Comparison of ENCODE assay signal across 20 cellular contexts in genomic region chr16:46731691-46732555, GRCh38. TPM values are rescaled to one million over a fixed set of nuclear protein-coding genes. Genes with fewer than 3 reads are reported as not detected.
DNase-seq lines count a peak whose midpoint lies in the region; TF ChIP-seq lines count a peak whose summit lies in the region.
"Had no signal": no experiment of that assay in that cellular context is flagged by ENCODE, and none has a peak within 500 bp of the region (broad histone marks: within the 10 kb centered on the region; RNA-seq: fewer than 3 reads in every experiment).

No MANE protein-coding gene starts in this region.

- no peak for TF ChIP-seq EP300 in suprapubic skin (IDR thresholded peaks at IDR 0.05)

- WGBS in suprapubic skin, result 81% methylated on average over 14 of the region's 23 CpGs

- H3K9me3 ChIP-seq in right atrium auricular region (no peaks in the 10 kb centered on the region), suprapubic skin (no peaks in the 10 kb centered on the region)
- H3K9me3 ChIP-seq: gastroesophageal sphincter, sigmoid colon had no signal

- DNase-seq in SHP77 treated with DMSO at 0.1 percent for 48 hours (lab: John Stamatoyannopoulos, UW) (peak; percentile 42), epidermal melanocyte (ENCODE audit: insufficient read length, low spot score) (peak; percentile 26), right atrium auricular region (ENCODE audit: low spot score) (no peak), suprapubic skin (ENCODE audit: low spot score in 2 of 2) (peak; percentile 46 to 72), superior temporal gyrus (ENCODE audit: extremely low spot score) (no peak), T-helper 2 cell (no peak)
- no peak for DNase-seq in activated T-cell treated with anti-CD3 and anti-CD28 coated beads, Interleukin-2, amount 50 U/mL, for 1 hour
- DNase-seq: activated CD4-positive, alpha-beta T cell treated with anti-CD3 and anti-CD28 coated beads, Interleukin-2, amount 10 ng/mL, durations not matched to agents 7 days and 5 days; activated naive CD4-positive, alpha-beta T cell treated with anti-CD3 and anti-CD28 coated beads, Interleukin-2, amount 10 ng/mL, durations not matched to agents 7 days and 5 days; activated T-cell treated with anti-CD3 and anti-CD28 coated beads, Interleukin-2, amount 50 U/mL, for 72 hours; amniotic stem cell; CD4-positive, alpha-beta T cell; endodermal cell; GM23248; NCI-H1436 treated with DMSO at 0.1 percent for 48 hours; stimulated activated CD4-positive, alpha-beta T cell treated with anti-CD3 and anti-CD28 coated beads, Interleukin-4, amount 100 ng/mL, for 4 hours; stimulated activated naive B cell treated with anti-CD40 and anti-IgM and Interleukin-4, amounts not matched to agents 10 μg/mL and 1 μg/mL and 100 μg/mL, for 72 hours; SW 1271 had no signal

- H3K27ac ChIP-seq in right atrium auricular region, result peak overlapping the region; percentile 82
- no peak overlapping the region for H3K27ac ChIP-seq in suprapubic skin
- H3K27ac ChIP-seq: gastroesophageal sphincter, GM23248, sigmoid colon had no signal

- TF ChIP-seq CTCF in right atrium auricular region (IDR thresholded peaks at IDR 0.05) (no peak), suprapubic skin (IDR thresholded peaks at IDR 0.05) (no peak)

- no peak overlapping the region for H3K4me3 ChIP-seq in right atrium auricular region
- no peak overlapping the region for H3K4me3 ChIP-seq in suprapubic skin
- H3K4me3 ChIP-seq: gastroesophageal sphincter, GM23248, sigmoid colon had no signal

- TF ChIP-seq POLR2A in suprapubic skin (IDR thresholded peaks at IDR 0.05), result no peak

- H3K4me1 ChIP-seq in right atrium auricular region (peaks cover 0 to 40% of the 10 kb centered on the region in 2 donors), suprapubic skin (no peaks in the 10 kb centered on the region)
- H3K4me1 ChIP-seq: gastroesophageal sphincter, sigmoid colon had no signal

- H3K27me3 ChIP-seq in right atrium auricular region (no peaks in the 10 kb centered on the region), suprapubic skin (no peaks in the 10 kb centered on the region)
- H3K27me3 ChIP-seq: gastroesophageal sphincter, sigmoid colon had no signal

- H3K36me3 ChIP-seq in right atrium auricular region (peaks cover 54% of the 10 kb centered on the region), suprapubic skin (no peaks in the 10 kb centered on the region)
- H3K36me3 ChIP-seq: gastroesophageal sphincter, sigmoid colon had no signal

RNA-seq across cellular contexts. Expression of gene MYLK3, which starts 16.2 kb away (rescaled TPM):
- total RNA-seq in right atrium auricular region (100 to 1,000 TPM; 275 to 456 TPM), suprapubic skin (under 1 TPM in 2 of 4 donors, not detected in 2; 0.13 to 0.32 TPM)
- total RNA-seq: GM23248 had no signal

RNA-seq across cellular contexts. Expression of gene ORC6, which starts 42.5 kb away (rescaled TPM):
- total RNA-seq in right atrium auricular region (1 to 10 TPM; 1.8 to 2.6 TPM), suprapubic skin (1 to 10 TPM; 1.8 to 3.2 (median 2.1) TPM)

RNA-seq across cellular contexts. Expression of gene VPS35, which starts 42.9 kb away (rescaled TPM):
- total RNA-seq in right atrium auricular region (10 to 100 TPM; 43.3 to 60.5 TPM), suprapubic skin (10 to 100 TPM; 49.1 to 74.8 (median 60.7) TPM)

Comparison
In these comparisons a context has a peak if more than half of its experiments do, and no peak if none do; other contexts are left out.
1. DNase-seq: peak in SHP77 treated with DMSO at 0.1 percent for 48 hours (single experiment), epidermal melanocyte (single experiment) and suprapubic skin (2 of 2); none in right atrium auricular region (single experiment), superior temporal gyrus (single experiment), activated T-cell treated with anti-CD3 and anti-CD28 coated beads, Interleukin-2, amount 50 U/mL, for 1 hour (single experiment) and T-helper 2 cell (0 of 5).
2. RNA of gene MYLK3, which starts 16.2 kb away (total RNA-seq): 275 to 456 TPM in right atrium auricular region; 0.13 to 0.32 TPM in suprapubic skin; every median in the first group is over 100 times any median in the second.